Comparison of ENCODE assay signal across 9 cellular contexts in the genomic region with DNA sequence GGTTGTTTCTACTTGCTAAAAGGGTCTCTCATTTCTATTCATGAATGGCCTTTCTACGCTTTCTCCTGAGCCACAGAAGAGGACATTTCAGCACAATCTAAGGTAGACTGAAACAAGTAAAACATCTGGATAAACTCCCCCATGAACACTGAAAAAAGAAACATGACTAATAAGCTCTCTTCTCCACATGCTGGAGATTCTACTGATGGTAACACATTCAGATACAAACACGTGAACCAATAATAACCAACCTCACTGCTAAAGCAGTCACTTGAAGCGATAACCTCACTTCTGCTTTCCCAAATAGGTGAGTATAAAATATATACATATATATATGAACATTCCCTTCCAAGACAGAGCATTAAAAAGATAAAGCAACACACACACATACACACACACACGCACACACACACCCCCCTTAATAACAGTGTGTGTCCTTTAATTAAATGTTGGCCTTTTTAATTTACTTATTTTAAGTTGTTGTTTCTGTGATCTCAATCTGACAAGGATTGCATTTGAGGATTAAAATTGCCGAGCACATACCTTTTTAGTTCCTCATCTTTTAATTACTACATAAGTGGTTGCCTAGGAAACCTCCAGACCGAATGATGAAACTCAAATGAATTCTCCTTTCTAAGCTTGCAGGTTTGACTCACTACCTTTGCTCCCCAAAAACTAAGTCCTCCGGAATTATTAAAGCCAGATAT.
DNase-seq lines count a peak whose midpoint lies in the region; ATAC-seq and TF ChIP-seq lines count a peak whose summit lies in the region.
"Had no signal": no experiment of that assay in that cellular context is flagged by ENCODE, and none has a peak within 500 bp of the region (broad histone marks: within the 10 kb centered on the region; RNA-seq: fewer than 3 reads in every experiment).

No MANE protein-coding gene starts in this region.

- H3K27ac Mint-ChIP-seq in immature natural killer cell = peak overlapping the region in 4 of 6 donors; percentile 10 to 78 (median 28)

- H3K27me3 ChIP-seq in transverse colon (no peaks in the 10 kb centered on the region), H7 (ENCODE audit: control insufficient read depth, insufficient read depth, low read length) (no peaks in the 10 kb centered on the region)

- 69% methylated on average over 7 of the region's 7 CpGs for whole genome bisulfite sequencing in transverse colon (ENCODE audit: low coverage in 1 of 2), 2 donors

- H3K36me3 ChIP-seq in transverse colon (no peaks in the 10 kb centered on the region), H7 (replicated peaks; ENCODE audit: control insufficient read depth, insufficient read depth, low read length) (no peaks in the 10 kb centered on the region; the same call in 1 of the 2 replicates)

- peaks cover 4 to 12% (median 5%) of the 10 kb centered on the region in 3 donors for H3K27me3 Mint-ChIP-seq in immature natural killer cell (ENCODE audit: low read depth in 3 of 3)

- ATAC-seq in SK-N-SH treated with all-trans-retinoic acid at 6 μM for 48 hours = peak; percentile 69

- DNase-seq in EL (peak; percentile 69), HCEC 1CT (peak; percentile 76), immature natural killer cell (no peak), transverse colon (no peak), H7 (no peak), NCI-H774 (lab: John Stamatoyannopoulos, UW) (no peak), NK-92 (lab: John Stamatoyannopoulos, UW; ENCODE audit: unreplicated experiment) (no peak)
- DNase-seq: NCI-H345 had no signal

- H3K9me3 Mint-ChIP-seq in immature natural killer cell = no peaks in the 10 kb centered on the region

- peak overlapping the region in 1 of 4 donors; percentile 26 for H3K27ac ChIP-seq in transverse colon

- no peaks in the 10 kb centered on the region for H3K9me3 ChIP-seq in transverse colon

- peaks cover 0 to 8% (median 0%) of the 10 kb centered on the region in 3 donors for H3K36me3 Mint-ChIP-seq in immature natural killer cell

- peaks cover 80 to 96% of the 10 kb centered on the region in 2 donors for H3K4me1 Mint-ChIP-seq in immature natural killer cell

- H3K4me1 ChIP-seq in transverse colon = peaks cover 4 to 55% (median 18%) of the 10 kb centered on the region in 4 donors

- H3K4me3 ChIP-seq in transverse colon = no peak overlapping the region
- H3K4me3 ChIP-seq in H7 (ENCODE audit: insufficient read depth, low read depth, low read length) = no peak overlapping the region

- no peak for TF ChIP-seq POLR2A in transverse colon (IDR thresholded peaks at IDR 0.05)

- TF ChIP-seq EP300 in transverse colon (IDR thresholded peaks at IDR 0.05; ENCODE audit: low read depth) = no peak

- peak overlapping the region in 1 of 5 donors; percentile 73 for H3K4me3 Mint-ChIP-seq in immature natural killer cell

- no peak for TF ChIP-seq CTCF in transverse colon (IDR thresholded peaks at IDR 0.05)

- in situ Hi-C loops in transverse colon (cut with MboI; ENCODE audit: low pct_ligation_motif_present in 1 of 4, low pct_unique_long_range_greater_than_20kb in 1 of 4, low sequenced_read_pairs in 3 of 4) = loop anchor here in 1 of 4 donors (25.0 kb wide), 1 partner anchor 139 kb away; no protein-coding TSS in a partner anchor

- intact Hi-C loops in transverse colon (cut with DNase I; ENCODE audit: low total_unique reads) = no loop called here

TF ChIP-seq in SK-N-SH treated with all-trans-retinoic acid at 6 μM for 48 hours, 23 proteins besides CTCF, POLR2A, EP300 and RAD21:
- TF ChIP-seq ZNF70 (CRISPR knock-in tag; IDR thresholded peaks at IDR 0.05) (no peak), ISL1 (CRISPR knock-in tag; IDR thresholded peaks at IDR 0.05) (peak; percentile 92), GLIS3 (CRISPR knock-in tag; IDR thresholded peaks at IDR 0.05) (no peak), CSDC2 (CRISPR knock-in tag; IDR thresholded peaks at IDR 0.05) (no peak), SNAI2 (CRISPR knock-in tag; IDR thresholded peaks at IDR 0.05) (peak; percentile 71; the same call in 1 of the 2 replicates)
- TF ChIP-seq, protein P1, sequence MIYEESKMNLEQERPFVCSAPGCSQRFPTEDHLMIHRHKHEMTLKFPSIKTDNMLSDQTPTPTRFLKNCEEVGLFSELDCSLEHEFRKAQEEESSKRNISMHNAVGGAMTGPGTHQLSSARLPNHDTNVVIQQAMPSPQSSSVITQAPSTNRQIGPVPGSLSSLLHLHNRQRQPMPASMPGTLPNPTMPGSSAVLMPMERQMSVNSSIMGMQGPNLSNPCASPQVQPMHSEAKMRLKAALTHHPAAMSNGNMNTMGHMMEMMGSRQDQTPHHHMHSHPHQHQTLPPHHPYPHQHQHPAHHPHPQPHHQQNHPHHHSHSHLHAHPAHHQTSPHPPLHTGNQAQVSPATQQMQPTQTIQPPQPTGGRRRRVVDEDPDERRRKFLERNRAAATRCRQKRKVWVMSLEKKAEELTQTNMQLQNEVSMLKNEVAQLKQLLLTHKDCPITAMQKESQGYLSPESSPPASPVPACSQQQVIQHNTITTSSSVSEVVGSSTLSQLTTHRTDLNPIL (CRISPR knock-in tag; IDR thresholded peaks at IDR 0.05; ENCODE audit: low read depth) = peak; percentile 47; the same call in 1 of the 2 replicates
- TF ChIP-seq, protein P2, sequence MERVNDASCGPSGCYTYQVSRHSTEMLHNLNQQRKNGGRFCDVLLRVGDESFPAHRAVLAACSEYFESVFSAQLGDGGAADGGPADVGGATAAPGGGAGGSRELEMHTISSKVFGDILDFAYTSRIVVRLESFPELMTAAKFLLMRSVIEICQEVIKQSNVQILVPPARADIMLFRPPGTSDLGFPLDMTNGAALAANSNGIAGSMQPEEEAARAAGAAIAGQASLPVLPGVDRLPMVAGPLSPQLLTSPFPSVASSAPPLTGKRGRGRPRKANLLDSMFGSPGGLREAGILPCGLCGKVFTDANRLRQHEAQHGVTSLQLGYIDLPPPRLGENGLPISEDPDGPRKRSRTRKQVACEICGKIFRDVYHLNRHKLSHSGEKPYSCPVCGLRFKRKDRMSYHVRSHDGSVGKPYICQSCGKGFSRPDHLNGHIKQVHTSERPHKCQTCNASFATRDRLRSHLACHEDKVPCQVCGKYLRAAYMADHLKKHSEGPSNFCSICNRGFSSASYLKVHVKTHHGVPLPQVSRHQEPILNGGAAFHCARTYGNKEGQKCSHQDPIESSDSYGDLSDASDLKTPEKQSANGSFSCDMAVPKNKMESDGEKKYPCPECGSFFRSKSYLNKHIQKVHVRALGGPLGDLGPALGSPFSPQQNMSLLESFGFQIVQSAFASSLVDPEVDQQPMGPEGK (CRISPR knock-in tag; IDR thresholded peaks at IDR 0.05; ENCODE audit: borderline replicate concordance) = peak; percentile 29; the same call in 1 of the 2 replicates

Comparison
In these comparisons a context has a peak if more than half of its experiments do, and no peak if none do; other contexts are left out.
1. DNase-seq: peak in EL (single experiment) and HCEC 1CT (single experiment); none in immature natural killer cell (0 of 3), transverse colon (single experiment), H7 (single experiment), NCI-H774 (single experiment) and NK-92 (single experiment).